17 cellular contexts compared by ENCODE assay signal in the genomic region with DNA sequence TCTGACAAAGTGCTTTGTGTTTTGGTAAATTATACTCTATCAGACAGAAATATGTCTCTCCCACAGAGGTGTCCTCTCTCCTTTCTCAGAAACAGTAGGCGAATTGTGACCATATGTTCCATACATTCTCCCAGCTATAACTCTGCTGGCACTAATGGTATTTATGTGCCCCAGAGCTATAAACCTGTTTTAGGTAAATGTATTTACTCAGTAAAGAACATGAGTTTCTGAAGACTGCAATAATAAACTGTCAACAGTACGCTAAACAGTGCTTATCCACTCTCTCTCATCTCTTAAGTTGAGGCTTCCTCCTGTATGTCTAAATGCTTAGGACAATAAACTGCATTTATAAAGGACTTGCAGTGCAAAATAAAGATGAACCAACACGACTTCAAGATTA. TPM values are rescaled to one million over a fixed set of nuclear protein-coding genes. Genes with fewer than 3 reads are reported as not detected.
DNase-seq lines count a peak whose midpoint lies in the region; ATAC-seq, FAIRE-seq and TF ChIP-seq lines count a peak whose summit lies in the region.
"Had no signal": no experiment of that assay in that cellular context is flagged by ENCODE, and none has a peak within 500 bp of the region (broad histone marks: within the 10 kb centered on the region; RNA-seq: fewer than 3 reads in every experiment).

No MANE protein-coding gene starts in this region.

- no peaks in the 10 kb centered on the region for H3K27me3 ChIP-seq in left lung

- peaks cover 0 to 13% of the 10 kb centered on the region in 2 donors for H3K36me3 ChIP-seq in left lung

- intact Hi-C loops in left lung (cut with DNase I), result no loop called here

- no peak overlapping the region for H3K4me3 Mint-ChIP-seq in activated naive CD4-positive, alpha-beta T cell treated with anti-CD3 and anti-CD28 coated beads, Interleukin-2, amount 50 U/mL, for 24 hours
- H3K4me3 Mint-ChIP-seq in activated T-helper 17 cell treated with anti-CD3 and anti-CD28 coated beads, Interleukin-2, amount 50 U/mL, for 72 hours, result no peak overlapping the region
- no peak overlapping the region for H3K4me3 Mint-ChIP-seq in stimulated activated effector memory CD8-positive, alpha-beta T cell treated with anti-CD3 and anti-CD28 coated beads, Interleukin-12 subunit alpha, Interleukin-12 subunit beta, amount 100 ng/mL, for 72 hours
- H3K4me3 Mint-ChIP-seq: B cell, GM23338 had no signal

- peaks cover 36% of the 10 kb centered on the region for H3K36me3 Mint-ChIP-seq in activated naive CD4-positive, alpha-beta T cell treated with anti-CD3 and anti-CD28 coated beads, Interleukin-2, amount 50 U/mL, for 24 hours
- peaks cover 84% of the 10 kb centered on the region for H3K36me3 Mint-ChIP-seq in activated T-helper 17 cell treated with anti-CD3 and anti-CD28 coated beads, Interleukin-2, amount 50 U/mL, for 72 hours (ENCODE audit: low read depth)
- H3K36me3 Mint-ChIP-seq in stimulated activated effector memory CD8-positive, alpha-beta T cell treated with anti-CD3 and anti-CD28 coated beads, Interleukin-12 subunit alpha, Interleukin-12 subunit beta, amount 100 ng/mL, for 72 hours, result peaks cover 93% of the 10 kb centered on the region

- H3K27ac Mint-ChIP-seq in activated naive CD4-positive, alpha-beta T cell treated with anti-CD3 and anti-CD28 coated beads, Interleukin-2, amount 50 U/mL, for 24 hours, result peak overlapping the region; percentile 51
- H3K27ac Mint-ChIP-seq in activated T-helper 17 cell treated with anti-CD3 and anti-CD28 coated beads, Interleukin-2, amount 50 U/mL, for 72 hours, result peak overlapping the region; percentile 62
- H3K27ac Mint-ChIP-seq in stimulated activated effector memory CD8-positive, alpha-beta T cell treated with anti-CD3 and anti-CD28 coated beads, Interleukin-12 subunit alpha, Interleukin-12 subunit beta, amount 100 ng/mL, for 72 hours, result peak overlapping the region; percentile 71
- H3K27ac Mint-ChIP-seq: B cell, GM23338 had no signal

- H3K9me3 ChIP-seq in left lung, result no peaks in the 10 kb centered on the region
- H3K9me3 ChIP-seq: Caco-2 had no signal

- peaks cover 67% of the 10 kb centered on the region for H3K4me1 Mint-ChIP-seq in activated naive CD4-positive, alpha-beta T cell treated with anti-CD3 and anti-CD28 coated beads, Interleukin-2, amount 50 U/mL, for 24 hours
- peaks cover 16% of the 10 kb centered on the region for H3K4me1 Mint-ChIP-seq in activated T-helper 17 cell treated with anti-CD3 and anti-CD28 coated beads, Interleukin-2, amount 50 U/mL, for 72 hours
- peaks cover 43% of the 10 kb centered on the region for H3K4me1 Mint-ChIP-seq in stimulated activated effector memory CD8-positive, alpha-beta T cell treated with anti-CD3 and anti-CD28 coated beads, Interleukin-12 subunit alpha, Interleukin-12 subunit beta, amount 100 ng/mL, for 72 hours

- DNase-seq in activated naive CD4-positive, alpha-beta T cell treated with Interleukin-2 at 50 U/mL for 16 hours, result no peak
- DNase-seq in GM18507 (ENCODE audit: extremely low spot score, insufficient read length, low read depth), result no peak
- no peak for DNase-seq in stimulated activated effector memory CD8-positive, alpha-beta T cell treated with anti-CD3 and anti-CD28 coated beads, Interleukin-12 subunit alpha, Interleukin-12 subunit beta, amount 100 ng/mL, for 72 hours (ENCODE audit: low spot score in 2 of 2)
- no peak for DNase-seq in mucosa of gallbladder (ENCODE audit: low spot score)
- no peak for DNase-seq in left lung
- DNase-seq: C1 segment of cervical spinal cord; Caco-2; CD4-positive, alpha-beta memory T cell; DND-41; GDM1; H7 had no signal

- peak; percentile 35 for FAIRE-seq in GM18507 (lab: Jason Lieb, UNC)
- FAIRE-seq: A204.1 had no signal

- ATAC-seq in activated T-helper 17 cell treated with anti-CD3 and anti-CD28 coated beads, Interleukin-2, amount 50 U/mL, for 72 hours (replicated peaks), result no peak
- no peak for ATAC-seq in stimulated activated effector memory CD8-positive, alpha-beta T cell treated with anti-CD3 and anti-CD28 coated beads, Interleukin-12 subunit alpha, Interleukin-12 subunit beta, amount 100 ng/mL, for 72 hours
- no peak for ATAC-seq in GM19455 (IDR thresholded peaks at IDR 0.05; ENCODE audit: unreplicated experiment)
- no peak for ATAC-seq in left lung
- ATAC-seq: GM23338 had no signal

- no peak for TF ChIP-seq CTCF in left lung (IDR thresholded peaks at IDR 0.05)

- H3K27ac ChIP-seq in left lung, result no peak overlapping the region

- no peaks in the 10 kb centered on the region for H3K9me3 Mint-ChIP-seq in activated naive CD4-positive, alpha-beta T cell treated with anti-CD3 and anti-CD28 coated beads, Interleukin-2, amount 50 U/mL, for 24 hours
- no peaks in the 10 kb centered on the region for H3K9me3 Mint-ChIP-seq in activated T-helper 17 cell treated with anti-CD3 and anti-CD28 coated beads, Interleukin-2, amount 50 U/mL, for 72 hours
- H3K9me3 Mint-ChIP-seq in stimulated activated effector memory CD8-positive, alpha-beta T cell treated with anti-CD3 and anti-CD28 coated beads, Interleukin-12 subunit alpha, Interleukin-12 subunit beta, amount 100 ng/mL, for 72 hours, result no peaks in the 10 kb centered on the region
- H3K9me3 Mint-ChIP-seq: CD4-positive, alpha-beta memory T cell; GM23338 had no signal

- H3K4me3 ChIP-seq in left lung, result no peak overlapping the region
- H3K4me3 ChIP-seq: GM23338 had no signal

- H3K4me1 ChIP-seq in left lung, result no peaks in the 10 kb centered on the region
- H3K4me1 ChIP-seq: Caco-2 had no signal

- H3K27me3 Mint-ChIP-seq in activated naive CD4-positive, alpha-beta T cell treated with anti-CD3 and anti-CD28 coated beads, Interleukin-2, amount 50 U/mL, for 24 hours, result no peaks in the 10 kb centered on the region
- no peaks in the 10 kb centered on the region for H3K27me3 Mint-ChIP-seq in activated T-helper 17 cell treated with anti-CD3 and anti-CD28 coated beads, Interleukin-2, amount 50 U/mL, for 72 hours
- H3K27me3 Mint-ChIP-seq: B cell; CD4-positive, alpha-beta memory T cell had no signal

RNA-seq across cellular contexts. Expression of a gene that starts 58.5 kb away (rescaled TPM):
- total RNA-seq in activated T-helper 17 cell treated with anti-CD3 and anti-CD28 coated beads, Interleukin-2, amount 50 U/mL, for 72 hours, result 100 to 1,000 TPM in 1 of 2 donors, 10 to 100 TPM in 1; 63.3 to 196 TPM
- total RNA-seq in mucosa of gallbladder, result 12.3 TPM
- 10 to 100 TPM; 19.9 to 23.5 TPM for total RNA-seq in left lung
- total RNA-seq: Caco-2 had no signal
